In genomic region chr9:136799854-136800657, GRCh38 we compare ENCODE assay signal across 1 cellular context.
TF ChIP-seq lines count a peak whose summit lies in the region.

No MANE protein-coding gene starts in this region.

TF ChIP-seq in HepG2, 621 proteins besides CTCF, POLR2A, EP300 and RAD21 (continued from another document and continues in another):
- TF ChIP-seq, protein P1, sequence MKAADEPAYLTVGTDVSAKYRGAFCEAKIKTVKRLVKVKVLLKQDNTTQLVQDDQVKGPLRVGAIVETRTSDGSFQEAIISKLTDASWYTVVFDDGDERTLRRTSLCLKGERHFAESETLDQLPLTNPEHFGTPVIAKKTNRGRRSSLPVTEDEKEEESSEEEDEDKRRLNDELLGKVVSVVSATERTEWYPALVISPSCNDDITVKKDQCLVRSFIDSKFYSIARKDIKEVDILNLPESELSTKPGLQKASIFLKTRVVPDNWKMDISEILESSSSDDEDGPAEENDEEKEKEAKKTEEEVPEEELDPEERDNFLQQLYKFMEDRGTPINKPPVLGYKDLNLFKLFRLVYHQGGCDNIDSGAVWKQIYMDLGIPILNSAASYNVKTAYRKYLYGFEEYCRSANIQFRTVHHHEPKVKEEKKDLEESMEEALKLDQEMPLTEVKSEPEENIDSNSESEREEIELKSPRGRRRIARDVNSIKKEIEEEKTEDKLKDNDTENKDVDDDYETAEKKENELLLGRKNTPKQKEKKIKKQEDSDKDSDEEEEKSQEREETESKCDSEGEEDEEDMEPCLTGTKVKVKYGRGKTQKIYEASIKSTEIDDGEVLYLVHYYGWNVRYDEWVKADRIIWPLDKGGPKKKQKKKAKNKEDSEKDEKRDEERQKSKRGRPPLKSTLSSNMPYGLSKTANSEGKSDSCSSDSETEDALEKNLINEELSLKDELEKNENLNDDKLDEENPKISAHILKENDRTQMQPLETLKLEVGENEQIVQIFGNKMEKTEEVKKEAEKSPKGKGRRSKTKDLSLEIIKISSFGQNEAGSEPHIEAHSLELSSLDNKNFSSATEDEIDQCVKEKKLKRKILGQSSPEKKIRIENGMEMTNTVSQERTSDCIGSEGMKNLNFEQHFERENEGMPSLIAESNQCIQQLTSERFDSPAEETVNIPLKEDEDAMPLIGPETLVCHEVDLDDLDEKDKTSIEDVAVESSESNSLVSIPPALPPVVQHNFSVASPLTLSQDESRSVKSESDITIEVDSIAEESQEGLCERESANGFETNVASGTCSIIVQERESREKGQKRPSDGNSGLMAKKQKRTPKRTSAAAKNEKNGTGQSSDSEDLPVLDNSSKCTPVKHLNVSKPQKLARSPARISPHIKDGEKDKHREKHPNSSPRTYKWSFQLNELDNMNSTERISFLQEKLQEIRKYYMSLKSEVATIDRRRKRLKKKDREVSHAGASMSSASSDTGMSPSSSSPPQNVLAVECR (CRISPR knock-in tag; IDR thresholded peaks at IDR 0.05; ENCODE audit: borderline replicate concordance), result peak; percentile 15; the same call in 1 of the 2 replicates
- TF ChIP-seq, protein P2, sequence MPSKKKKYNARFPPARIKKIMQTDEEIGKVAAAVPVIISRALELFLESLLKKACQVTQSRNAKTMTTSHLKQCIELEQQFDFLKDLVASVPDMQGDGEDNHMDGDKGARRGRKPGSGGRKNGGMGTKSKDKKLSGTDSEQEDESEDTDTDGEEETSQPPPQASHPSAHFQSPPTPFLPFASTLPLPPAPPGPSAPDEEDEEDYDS (CRISPR knock-in tag; IDR thresholded peaks at IDR 0.05), result peak; percentile 91
- no peak for TF ChIP-seq GTF3A (CRISPR knock-in tag; conservative IDR thresholded peaks at IDR 0.05)
- TF ChIP-seq, protein P3, sequence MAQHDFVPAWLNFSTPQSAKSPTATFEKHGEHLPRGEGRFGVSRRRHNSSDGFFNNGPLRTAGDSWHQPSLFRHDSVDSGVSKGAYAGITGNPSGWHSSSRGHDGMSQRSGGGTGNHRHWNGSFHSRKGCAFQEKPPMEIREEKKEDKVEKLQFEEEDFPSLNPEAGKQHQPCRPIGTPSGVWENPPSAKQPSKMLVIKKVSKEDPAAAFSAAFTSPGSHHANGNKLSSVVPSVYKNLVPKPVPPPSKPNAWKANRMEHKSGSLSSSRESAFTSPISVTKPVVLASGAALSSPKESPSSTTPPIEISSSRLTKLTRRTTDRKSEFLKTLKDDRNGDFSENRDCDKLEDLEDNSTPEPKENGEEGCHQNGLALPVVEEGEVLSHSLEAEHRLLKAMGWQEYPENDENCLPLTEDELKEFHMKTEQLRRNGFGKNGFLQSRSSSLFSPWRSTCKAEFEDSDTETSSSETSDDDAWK (CRISPR knock-in tag; IDR thresholded peaks at IDR 0.05), result no peak
- TF ChIP-seq AGO1 (IDR thresholded peaks at IDR 0.05; ENCODE audit: low read depth, low read length, poor library complexity, severe bottlenecking), result peak; percentile 81
- TF ChIP-seq, protein P4, sequence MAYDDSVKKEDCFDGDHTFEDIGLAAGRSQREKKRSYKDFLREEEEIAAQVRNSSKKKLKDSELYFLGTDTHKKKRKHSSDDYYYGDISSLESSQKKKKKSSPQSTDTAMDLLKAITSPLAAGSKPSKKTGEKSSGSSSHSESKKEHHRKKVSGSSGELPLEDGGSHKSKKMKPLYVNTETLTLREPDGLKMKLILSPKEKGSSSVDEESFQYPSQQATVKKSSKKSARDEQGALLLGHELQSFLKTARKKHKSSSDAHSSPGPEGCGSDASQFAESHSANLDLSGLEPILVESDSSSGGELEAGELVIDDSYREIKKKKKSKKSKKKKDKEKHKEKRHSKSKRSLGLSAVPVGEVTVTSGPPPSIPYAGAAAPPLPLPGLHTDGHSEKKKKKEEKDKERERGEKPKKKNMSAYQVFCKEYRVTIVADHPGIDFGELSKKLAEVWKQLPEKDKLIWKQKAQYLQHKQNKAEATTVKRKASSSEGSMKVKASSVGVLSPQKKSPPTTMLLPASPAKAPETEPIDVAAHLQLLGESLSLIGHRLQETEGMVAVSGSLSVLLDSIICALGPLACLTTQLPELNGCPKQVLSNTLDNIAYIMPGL (CRISPR knock-in tag; IDR thresholded peaks at IDR 0.05; ENCODE audit: borderline replicate concordance in 1 of 2, low read depth in 1 of 2), result peak in 1 of 2 experiments; percentile 38; a peak in 2 of 4 replicates
- peak; percentile 58 for TF ChIP-seq HNRNPK (IDR thresholded peaks at IDR 0.05; ENCODE audit: low read depth, low read length, poor library complexity, severe bottlenecking)
- peak; percentile 33; the same call in 1 of the 2 replicates for TF ChIP-seq ZFX (CRISPR knock-in tag; IDR thresholded peaks at IDR 0.05; ENCODE audit: low read depth)
- 0 out of 2 replicates have a peak, but pooled peaks have one; percentile 9 for TF ChIP-seq ZNF703 (CRISPR knock-in tag; IDR thresholded peaks at IDR 0.05; ENCODE audit: borderline replicate concordance)
- TF ChIP-seq SIX4 (CRISPR knock-in tag; IDR thresholded peaks at IDR 0.05), result no peak
- TF ChIP-seq ZNF350 (CRISPR knock-in tag; IDR thresholded peaks at IDR 0.05; ENCODE audit: borderline replicate concordance, low read depth), result no peak
- no peak for TF ChIP-seq ZBTB21 (CRISPR knock-in tag; IDR thresholded peaks at IDR 0.05)
- no peak for TF ChIP-seq HMG20A (CRISPR knock-in tag; IDR thresholded peaks at IDR 0.05; ENCODE audit: borderline replicate concordance)
- TF ChIP-seq JDP2 (CRISPR knock-in tag; IDR thresholded peaks at IDR 0.05; ENCODE audit: borderline replicate concordance), result no peak
- no peak for TF ChIP-seq ZBTB25 (CRISPR knock-in tag; IDR thresholded peaks at IDR 0.05)
- TF ChIP-seq FOXO1 (CRISPR knock-in tag; IDR thresholded peaks at IDR 0.05), result no peak
- TF ChIP-seq KDM6A (CRISPR knock-in tag; IDR thresholded peaks at IDR 0.05; ENCODE audit: low read depth), result no peak
- TF ChIP-seq STAT5B (CRISPR knock-in tag; IDR thresholded peaks at IDR 0.05), result 0 out of 2 replicates have a peak, but pooled peaks have one; percentile 51
- no peak for TF ChIP-seq ZNF75D (CRISPR knock-in tag; IDR thresholded peaks at IDR 0.05; ENCODE audit: borderline replicate concordance)
- no peak; the same call in 1 of the 2 replicates for TF ChIP-seq NFYB (CRISPR knock-in tag; IDR thresholded peaks at IDR 0.05)
- no peak for TF ChIP-seq SCMH1 (CRISPR knock-in tag; IDR thresholded peaks at IDR 0.05; ENCODE audit: borderline replicate concordance)
- TF ChIP-seq SETDB1 (CRISPR knock-in tag; IDR thresholded peaks at IDR 0.05; ENCODE audit: borderline replicate concordance), result no peak
- TF ChIP-seq SP1 (IDR thresholded peaks at IDR 0.05), result no peak
- peak; percentile 20; the same call in 1 of the 2 replicates for TF ChIP-seq SP1 (CRISPR knock-in tag; IDR thresholded peaks at IDR 0.05)
- TF ChIP-seq ZNF281 (CRISPR knock-in tag; IDR thresholded peaks at IDR 0.05; ENCODE audit: borderline replicate concordance), result 0 out of 2 replicates have a peak, but pooled peaks have one; percentile 6
- TF ChIP-seq NKX3-1 (CRISPR knock-in tag; IDR thresholded peaks at IDR 0.05), result 0 out of 2 replicates have a peak, but pooled peaks have one; percentile 25
- peak; percentile 31 for TF ChIP-seq SP5 (CRISPR knock-in tag; IDR thresholded peaks at IDR 0.05; ENCODE audit: borderline replicate concordance, low read depth)
- no peak; the same call in 1 of the 2 replicates for TF ChIP-seq ZNF564 (CRISPR knock-in tag; IDR thresholded peaks at IDR 0.05)
- peak; percentile 4; the same call in 1 of the 2 replicates for TF ChIP-seq ZMYM4 (CRISPR knock-in tag; IDR thresholded peaks at IDR 0.05)
- TF ChIP-seq, protein P5, sequence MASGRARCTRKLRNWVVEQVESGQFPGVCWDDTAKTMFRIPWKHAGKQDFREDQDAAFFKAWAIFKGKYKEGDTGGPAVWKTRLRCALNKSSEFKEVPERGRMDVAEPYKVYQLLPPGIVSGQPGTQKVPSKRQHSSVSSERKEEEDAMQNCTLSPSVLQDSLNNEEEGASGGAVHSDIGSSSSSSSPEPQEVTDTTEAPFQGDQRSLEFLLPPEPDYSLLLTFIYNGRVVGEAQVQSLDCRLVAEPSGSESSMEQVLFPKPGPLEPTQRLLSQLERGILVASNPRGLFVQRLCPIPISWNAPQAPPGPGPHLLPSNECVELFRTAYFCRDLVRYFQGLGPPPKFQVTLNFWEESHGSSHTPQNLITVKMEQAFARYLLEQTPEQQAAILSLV (CRISPR knock-in tag; IDR thresholded peaks at IDR 0.05; ENCODE audit: borderline replicate concordance), result peak; percentile 34; the same call in 1 of the 2 replicates
- no peak for TF ChIP-seq SNAPC5 (CRISPR knock-in tag; IDR thresholded peaks at IDR 0.05; ENCODE audit: borderline replicate concordance)
- TF ChIP-seq RFX3 (CRISPR knock-in tag; IDR thresholded peaks at IDR 0.05), result no peak
- peak; percentile 60 for TF ChIP-seq TAF1 (CRISPR knock-in tag; IDR thresholded peaks at IDR 0.05)
- TF ChIP-seq AFF4 (CRISPR knock-in tag; IDR thresholded peaks at IDR 0.05), result peak; percentile 80
- TF ChIP-seq, protein P6, sequence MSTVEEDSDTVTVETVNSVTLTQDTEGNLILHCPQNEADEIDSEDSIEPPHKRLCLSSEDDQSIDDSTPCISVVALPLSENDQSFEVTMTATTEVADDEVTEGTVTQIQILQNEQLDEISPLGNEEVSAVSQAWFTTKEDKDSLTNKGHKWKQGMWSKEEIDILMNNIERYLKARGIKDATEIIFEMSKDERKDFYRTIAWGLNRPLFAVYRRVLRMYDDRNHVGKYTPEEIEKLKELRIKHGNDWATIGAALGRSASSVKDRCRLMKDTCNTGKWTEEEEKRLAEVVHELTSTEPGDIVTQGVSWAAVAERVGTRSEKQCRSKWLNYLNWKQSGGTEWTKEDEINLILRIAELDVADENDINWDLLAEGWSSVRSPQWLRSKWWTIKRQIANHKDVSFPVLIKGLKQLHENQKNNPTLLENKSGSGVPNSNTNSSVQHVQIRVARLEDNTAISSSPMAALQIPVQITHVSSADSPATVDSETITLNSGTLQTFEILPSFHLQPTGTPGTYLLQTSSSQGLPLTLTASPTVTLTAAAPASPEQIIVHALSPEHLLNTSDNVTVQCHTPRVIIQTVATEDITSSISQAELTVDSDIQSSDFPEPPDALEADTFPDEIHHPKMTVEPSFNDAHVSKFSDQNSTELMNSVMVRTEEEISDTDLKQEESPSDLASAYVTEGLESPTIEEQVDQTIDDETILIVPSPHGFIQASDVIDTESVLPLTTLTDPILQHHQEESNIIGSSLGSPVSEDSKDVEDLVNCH (CRISPR knock-in tag; IDR thresholded peaks at IDR 0.05), result no peak
- no peak for TF ChIP-seq ZNF343 (CRISPR knock-in tag; IDR thresholded peaks at IDR 0.05)
- peak; percentile 77 for TF ChIP-seq ZNF883 (CRISPR knock-in tag; IDR thresholded peaks at IDR 0.05; ENCODE audit: not compliant biosample characterization)
- TF ChIP-seq MAZ (IDR thresholded peaks at IDR 0.05; ENCODE audit: borderline replicate concordance, low read depth, low read length), result no peak; the same call in 1 of the 2 replicates
- peak; percentile 34 for TF ChIP-seq MAZ (CRISPR knock-in tag; IDR thresholded peaks at IDR 0.05; ENCODE audit: low read depth)
- TF ChIP-seq ELF1 (CRISPR knock-in tag; IDR thresholded peaks at IDR 0.05), result no peak
